8 cellular contexts compared by ENCODE assay signal in genomic region chr7:155344618-155345433, GRCh38. TPM values are rescaled to one million over a fixed set of nuclear protein-coding genes. Genes with fewer than 3 reads are reported as not detected.
DNase-seq lines count a peak whose midpoint lies in the region; ATAC-seq and TF ChIP-seq lines count a peak whose summit lies in the region.

No MANE protein-coding gene starts in this region.

- H3K27me3 ChIP-seq in osteoblast (ENCODE audit: insufficient read depth, low read length) = peaks cover 12% of the 10 kb centered on the region
- no peaks in the 10 kb centered on the region for H3K27me3 ChIP-seq in thoracic aorta (replicated peaks; ENCODE audit: insufficient read depth)

- H3K36me3 ChIP-seq in osteoblast (ENCODE audit: insufficient read depth, low read length) (no peaks in the 10 kb centered on the region), thoracic aorta (no peaks in the 10 kb centered on the region)

- no peaks in the 10 kb centered on the region for H3K79me2 ChIP-seq in osteoblast (ENCODE audit: insufficient read depth, low read length)

- peak; percentile 84 for ATAC-seq in GM21717 (IDR thresholded peaks at IDR 0.05; ENCODE audit: unreplicated experiment)
- peak; percentile 86 for ATAC-seq in thoracic aorta (ENCODE audit: insufficient number of reproducible peaks, low FRiP score, low read depth)

- peak overlapping the region; percentile 93 for H2AFZ ChIP-seq in osteoblast (ENCODE audit: low read length)

- TF ChIP-seq CTCF in osteoblast (IDR thresholded peaks at IDR 0.05; ENCODE audit: extremely low read depth, low read depth, low read length) = peak; percentile 58
- peak; percentile 90 for TF ChIP-seq CTCF in thoracic aorta (IDR thresholded peaks at IDR 0.05)

- H4K20me1 ChIP-seq in osteoblast (ENCODE audit: insufficient read depth, low read length) = no peaks in the 10 kb centered on the region

- peak overlapping the region; percentile 86 for H3K4me2 ChIP-seq in osteoblast (ENCODE audit: insufficient read depth, low read length)

- H3K27ac ChIP-seq in osteoblast (ENCODE audit: low read depth, low read length) (no peak overlapping the region), thoracic aorta (no peak overlapping the region)

- DNase-seq in Daoy (ENCODE audit: low read depth) (peak; percentile 87), SIG-M5 treated with dmso at 0.1 percent for 504 hours (lab: John Stamatoyannopoulos, UW; ENCODE audit: unreplicated experiment) (peak; percentile 69), glomerular visceral epithelial cell (ENCODE audit: extremely low spot score) (peak; percentile 76), osteoblast (ENCODE audit: insufficient read length, low spot score, missing footprints) (peak; percentile 99), thoracic aorta (ENCODE audit: low spot score) (peak; percentile 11)
- DNase-seq in Jurkat, Clone E6-1 (ENCODE audit: low read depth, low spot score) = peak; percentile 78
- DNase-seq in activated naive CD4-positive, alpha-beta T cell (lab: John Stamatoyannopoulos, UW) = peak; percentile 66 to 86 (median 77)

- peak overlapping the region; percentile 46 for H3K4me3 ChIP-seq in Jurkat, Clone E6-1 (ENCODE audit: low read length)
- H3K4me3 ChIP-seq in osteoblast (ENCODE audit: insufficient read depth, low read length) (peak overlapping the region; percentile 64), thoracic aorta (peak overlapping the region; percentile 67)

- H3K9me3 ChIP-seq in osteoblast (ENCODE audit: low read depth, low read length) = no peaks in the 10 kb centered on the region
- no peaks in the 10 kb centered on the region for H3K9me3 ChIP-seq in thoracic aorta

- H3K4me1 ChIP-seq in osteoblast (ENCODE audit: insufficient read depth, low read length) (no peaks in the 10 kb centered on the region), thoracic aorta (ENCODE audit: control insufficient read depth in 1 of 2, low read depth in 2 of 2) (peaks cover 0 to 5% of the 10 kb centered on the region in 2 donors)

RNA-seq across cellular contexts. Expression of gene INSIG1, which starts 47.1 kb away (rescaled TPM):
- total RNA-seq in Daoy (2014; rRNA removed; shearing (Covaris generic)) = 76.9 and 83.7 TPM in 2 replicates
- 150 TPM for polyA plus RNA-seq in Jurkat, Clone E6-1 (2012; ENCODE audit: insufficient read depth, insufficient read length)
- total RNA-seq in osteoblast = 835 and 847 TPM in 2 replicates
- 10 to 100 TPM; 42.9 to 83.2 TPM for total RNA-seq in thoracic aorta

Comparison
In these comparisons a context has a peak if more than half of its experiments do, and no peak if none do; other contexts are left out.
1. DNase-seq: peak in every context shown above with its lines; median percentile 99 in osteoblast; 87 in Daoy; 78 in Jurkat, Clone E6-1; 77 in activated naive CD4-positive, alpha-beta T cell; 76 in glomerular visceral epithelial cell; 69 in SIG-M5 treated with dmso at 0.1 percent for 504 hours; 11 in thoracic aorta.